Comparison of ENCODE assay signal across 22 cellular contexts in the genomic region with DNA sequence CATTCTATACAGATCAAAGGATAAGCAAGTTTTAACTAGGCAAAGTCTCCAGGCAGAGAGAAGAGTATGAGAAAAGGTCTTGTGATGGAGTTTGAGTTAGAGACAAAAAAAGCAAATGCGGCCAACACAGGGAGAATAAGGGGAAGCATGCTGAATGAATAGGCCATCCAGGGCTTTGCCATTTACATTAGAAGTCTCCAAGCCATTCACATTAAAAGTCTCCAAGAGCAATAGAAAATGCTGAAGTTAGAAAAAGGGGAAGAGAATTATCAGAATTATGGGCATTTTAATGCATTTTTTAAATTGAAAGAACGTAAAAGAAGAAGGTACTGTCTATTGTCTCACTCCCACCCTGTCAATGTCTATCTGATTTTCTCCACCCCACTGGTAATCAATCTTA.
"Had no signal": no experiment of that assay in that cellular context is flagged by ENCODE, and none has a peak within 500 bp of the region (broad histone marks: within the 10 kb centered on the region; RNA-seq: fewer than 3 reads in every experiment).

No MANE protein-coding gene starts in this region.

- H3K9me3 ChIP-seq: right atrium auricular region had no signal

- ATAC-seq: effector memory CD8-positive, alpha-beta T cell; gastrocnemius medialis; heart right ventricle; left lung; lower lobe of right lung; natural killer cell had no signal

- H3K4me3 ChIP-seq: esophagus muscularis mucosa, gastrocnemius medialis, heart right ventricle, left lung, lower lobe of right lung, right atrium auricular region, sigmoid colon, skin epidermis had no signal

- H3K4me3 Mint-ChIP-seq: dendritic cell treated with granulocyte-macrophage colony-stimulating factor and Interleukin-4, amounts not matched to agents 40 ng/mL and 50 ng/mL, for 4 days; effector memory CD8-positive, alpha-beta T cell; immature natural killer cell; memory B cell; mesothelial cell of epicardium; natural killer cell; neural crest cell; type B pancreatic cell had no signal

- H3K27ac Mint-ChIP-seq: dendritic cell treated with granulocyte-macrophage colony-stimulating factor and Interleukin-4, amounts not matched to agents 40 ng/mL and 50 ng/mL, for 4 days; effector memory CD8-positive, alpha-beta T cell; immature natural killer cell; memory B cell; mesothelial cell of epicardium; natural killer cell; type B pancreatic cell had no signal

- DNase-seq: effector memory CD8-positive, alpha-beta T cell; gastrocnemius medialis; heart right ventricle; hypothalamus; immature natural killer cell; left lung; lower lobe of right lung; natural killer cell; posterior cingulate gyrus; sigmoid colon; stimulated activated naive CD4-positive, alpha-beta T cell treated with Interleukin-2 at 50 U/mL for 16 hours had no signal

- H3K36me3 ChIP-seq: esophagus muscularis mucosa, gastrocnemius medialis, heart right ventricle, left lung, lower lobe of right lung, right atrium auricular region, sigmoid colon had no signal

- H3K27me3 Mint-ChIP-seq: dendritic cell treated with granulocyte-macrophage colony-stimulating factor and Interleukin-4, amounts not matched to agents 40 ng/mL and 50 ng/mL, for 4 days; effector memory CD8-positive, alpha-beta T cell; memory B cell; type B pancreatic cell had no signal

- FAIRE-seq: keratinocyte, urothelium cell line had no signal

- H3K27ac ChIP-seq: epithelial cell of prostate, esophagus muscularis mucosa, gastrocnemius medialis, heart right ventricle, left lung, lower lobe of right lung, right atrium auricular region, sigmoid colon, skin epidermis had no signal

- H3K27me3 ChIP-seq: esophagus muscularis mucosa, gastrocnemius medialis, heart right ventricle, left lung, right atrium auricular region, sigmoid colon had no signal
